ENCODE assay signal across 20 cellular contexts in the genomic region with DNA sequence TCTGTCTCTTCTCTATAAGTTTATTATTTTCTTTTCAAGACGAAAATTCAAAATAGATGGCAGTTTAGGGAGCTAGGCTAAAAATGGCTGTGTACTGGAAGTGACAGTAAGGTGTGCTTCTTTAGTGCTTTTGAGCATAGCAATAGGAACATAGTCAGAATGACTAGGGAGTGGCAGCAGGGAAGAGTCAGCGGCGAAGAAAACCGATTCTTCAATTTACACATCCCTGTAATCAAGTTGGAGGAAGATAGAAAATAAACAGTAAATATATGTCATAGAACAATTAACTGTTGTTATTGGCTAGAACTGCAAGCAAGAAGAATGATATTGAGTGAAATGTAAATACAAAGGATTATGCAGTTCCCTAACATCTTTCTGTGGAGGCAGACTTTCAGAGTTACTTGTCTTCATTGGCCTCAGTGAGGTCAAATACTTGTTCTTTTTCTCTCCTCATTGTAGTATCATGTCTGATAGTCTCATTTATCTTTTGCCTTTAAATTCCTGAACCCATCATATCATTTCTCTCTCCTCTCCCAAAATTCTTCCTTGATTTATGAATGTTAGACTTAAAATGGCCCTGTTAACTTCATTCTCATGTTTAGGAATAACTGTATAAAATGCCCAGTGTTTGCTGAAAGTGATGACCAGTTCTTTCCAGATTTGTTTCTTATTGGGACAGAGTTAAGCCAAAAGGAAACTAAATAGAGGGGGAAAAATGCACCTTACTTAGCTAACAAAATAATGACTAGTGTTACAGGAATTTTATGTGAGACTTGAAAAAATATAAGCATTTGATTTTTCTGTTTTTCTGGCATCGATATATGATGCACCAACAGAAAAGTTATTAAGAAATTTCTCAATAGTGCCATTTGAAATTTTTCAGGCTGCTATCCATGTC.
DNase-seq lines count a peak whose midpoint lies in the region; ATAC-seq, FAIRE-seq and TF ChIP-seq lines count a peak whose summit lies in the region.
"Had no signal": no experiment of that assay in that cellular context is flagged by ENCODE, and none has a peak within 500 bp of the region (broad histone marks: within the 10 kb centered on the region; RNA-seq: fewer than 3 reads in every experiment).

No MANE protein-coding gene starts in this region.

- H3K4me3 Mint-ChIP-seq in activated T-helper 1 cell treated with anti-CD3 and anti-CD28 coated beads, Interleukin-12 subunit alpha, Interleukin-12 subunit beta, Interleukin-2, Interleukin-4 antibody, amounts not matched to agents 30 ng/mL and 10 ng/mL and 1 ng/mL, durations not matched to agents 14 hours and 24 hours and 36 hours = no peak overlapping the region
- H3K4me3 Mint-ChIP-seq: activated CD4-positive, alpha-beta T cell treated with anti-CD3 and anti-CD28 coated beads, Interleukin-2, amount 10 ng/mL, durations not matched to agents 24 days and 14 days had no signal

- H3K27me3 ChIP-seq in PC-3 (ENCODE audit: low read length) = no peaks in the 10 kb centered on the region
- H3K27me3 ChIP-seq: BE2C had no signal

- H4K20me1 ChIP-seq in PC-3 (ENCODE audit: low read length) = no peaks in the 10 kb centered on the region

- H3K4me2 ChIP-seq in A549 (peak overlapping the region; percentile 78), PC-3 (ENCODE audit: low read length) (peak overlapping the region; percentile 87)

- DNase-seq in A549 (ENCODE audit: low read depth in 1 of 2, low spot score in 1 of 2) (no peak), DMS153 (lab: John Stamatoyannopoulos, UW) (peak; percentile 6), PC-3 (peak; percentile 62), fibroblast of the aortic adventitia (ENCODE audit: low read depth) (peak; percentile 21), HuH-7.5 (ENCODE audit: low spot score) (no peak)
- DNase-seq in activated T-helper 1 cell treated with anti-CD3 and anti-CD28 coated beads, Interleukin-12 subunit alpha, Interleukin-12 subunit beta, Interleukin-2, Interleukin-4 antibody, amounts not matched to agents 30 ng/mL and 10 ng/mL and 1 ng/mL, durations not matched to agents 14 hours and 24 hours and 36 hours (ENCODE audit: low spot score) = no peak
- DNase-seq: activated CD4-positive, alpha-beta T cell treated with anti-CD3 and anti-CD28 coated beads, Interleukin-2, amount 10 ng/mL, durations not matched to agents 24 days and 14 days; activated naive CD4-positive, alpha-beta T cell treated with anti-CD3 and anti-CD28 coated beads, Interleukin-2, amount 50 U/mL, for 16 hours; activated T-cell treated with anti-CD3 and anti-CD28 coated beads, Interleukin-2, amount 50 U/mL, for 1 hour; BE2C; erythroblast; left ventricle myocardium inferior; mucosa of descending colon; NCI-H1092 treated with DMSO at 0.1 percent for 48 hours; NCI-H526; stimulated activated CD4-positive, alpha-beta T cell treated with anti-CD3 and anti-CD28 coated beads, Interleukin-4, amount 100 ng/mL, for 4 hours; stimulated activated CD8-positive, alpha-beta memory T cell treated with anti-CD3 and anti-CD28 coated beads, Interleukin-4, amount 100 ng/mL, for 48 hours had no signal

- ATAC-seq in A549 = 0 out of 6 replicates have a peak, but pooled peaks of 1 of the 2 experiments have one; percentile 38
- peak; percentile 77 for ATAC-seq in PC-3
- ATAC-seq in HG03135 (IDR thresholded peaks at IDR 0.05; ENCODE audit: unreplicated experiment) = no peak
- ATAC-seq: mucosa of descending colon had no signal

- no peaks in the 10 kb centered on the region for H3K4me1 Mint-ChIP-seq in activated T-helper 1 cell treated with anti-CD3 and anti-CD28 coated beads, Interleukin-12 subunit alpha, Interleukin-12 subunit beta, Interleukin-2, Interleukin-4 antibody, amounts not matched to agents 30 ng/mL and 10 ng/mL and 1 ng/mL, durations not matched to agents 14 hours and 24 hours and 36 hours (ENCODE audit: low read depth)
- H3K4me1 Mint-ChIP-seq: activated CD4-positive, alpha-beta T cell treated with anti-CD3 and anti-CD28 coated beads, Interleukin-2, amount 10 ng/mL, durations not matched to agents 24 days and 14 days had no signal

- WGBS in A549 (ENCODE audit: missing lambda C conversion rate) = 60% methylated on average over 5 of the region's 5 CpGs

- no peaks in the 10 kb centered on the region for H3K36me3 ChIP-seq in PC-3 (ENCODE audit: low read depth, low read length)
- H3K36me3 ChIP-seq: BE2C had no signal

- BruUV-seq in PC-3 (replicated peaks; lab: Mats Ljungman, UMichigan) = no TSS peak

- peak overlapping the region; percentile 71; the same call in 1 of the 2 replicates for H3K9ac ChIP-seq in PC-3 (ENCODE audit: low read length)

- no peaks in the 10 kb centered on the region for H3K9me2 ChIP-seq in PC-3 (replicated peaks; ENCODE audit: low read length)

- peak overlapping the region; percentile 22 for H2AFZ ChIP-seq in PC-3 (ENCODE audit: low read length)

- H3K9me3 Mint-ChIP-seq in activated T-helper 1 cell treated with anti-CD3 and anti-CD28 coated beads, Interleukin-12 subunit alpha, Interleukin-12 subunit beta, Interleukin-2, Interleukin-4 antibody, amounts not matched to agents 30 ng/mL and 10 ng/mL and 1 ng/mL, durations not matched to agents 14 hours and 24 hours and 36 hours = no peaks in the 10 kb centered on the region
- H3K9me3 Mint-ChIP-seq: activated CD4-positive, alpha-beta T cell treated with anti-CD3 and anti-CD28 coated beads, Interleukin-2, amount 10 ng/mL, durations not matched to agents 24 days and 14 days had no signal

- no peaks in the 10 kb centered on the region for H3K36me3 Mint-ChIP-seq in activated T-helper 1 cell treated with anti-CD3 and anti-CD28 coated beads, Interleukin-12 subunit alpha, Interleukin-12 subunit beta, Interleukin-2, Interleukin-4 antibody, amounts not matched to agents 30 ng/mL and 10 ng/mL and 1 ng/mL, durations not matched to agents 14 hours and 24 hours and 36 hours (ENCODE audit: low read depth)

- H3K4me1 ChIP-seq in A549 (peaks cover 21% of the 10 kb centered on the region), PC-3 (ENCODE audit: insufficient read depth, low read length) (peaks cover 25% of the 10 kb centered on the region)
- H3K4me1 ChIP-seq: BE2C, left ventricle myocardium inferior had no signal

- H3K79me2 ChIP-seq in PC-3 (ENCODE audit: low read length) = peaks cover 9% of the 10 kb centered on the region

- peaks cover 5% of the 10 kb centered on the region; the same call in 1 of the 3 replicates for H3K9me3 ChIP-seq in A549
- H3K9me3 ChIP-seq in PC-3 (ENCODE audit: low read length) = no peaks in the 10 kb centered on the region
- H3K9me3 ChIP-seq: BE2C had no signal

- POLR2A ChIA-PET in A549 (lab: Yijun Ruan, JAX) (no interaction called here), PC-3 (lab: Charles Lee; ENCODE audit: unreplicated experiment) (interaction anchor here (0.6 to 0.9 kb wide), 3 partner anchors 13 to 72 kb away, joined by 3 to 4 read pairs (median 4); no protein-coding TSS in a partner anchor)

- TF ChIP-seq POLR2A in A549 (IDR thresholded peaks at IDR 0.05; ENCODE audit: low read length) = no peak

- H3K27ac ChIP-seq in A549 (no peak overlapping the region), PC-3 (ENCODE audit: low read length) (peak overlapping the region; percentile 33)
- H3K27ac ChIP-seq: left ventricle myocardium inferior had no signal

- TF ChIP-seq CTCF in A549 (IDR thresholded peaks at IDR 0.05) (no peak), PC-3 (conservative IDR thresholded peaks at IDR 0.05; ENCODE audit: low read depth, low read length) (no peak), fibroblast of the aortic adventitia (IDR thresholded peaks at IDR 0.05; ENCODE audit: insufficient read depth, low read length) (no peak)

- intact Hi-C loops in PC-3 (cut with micrococcal nuclease) = no loop called here
- intact Hi-C loops in activated T-helper 1 cell treated with anti-CD3 and anti-CD28 coated beads, Interleukin-12 subunit alpha, Interleukin-12 subunit beta, Interleukin-2, Interleukin-4 antibody, amounts not matched to agents 30 ng/mL and 10 ng/mL and 1 ng/mL, durations not matched to agents 14 hours and 24 hours and 36 hours (cut with micrococcal nuclease) = no loop called here

- no peak overlapping the region for H3K27ac Mint-ChIP-seq in activated T-helper 1 cell treated with anti-CD3 and anti-CD28 coated beads, Interleukin-12 subunit alpha, Interleukin-12 subunit beta, Interleukin-2, Interleukin-4 antibody, amounts not matched to agents 30 ng/mL and 10 ng/mL and 1 ng/mL, durations not matched to agents 14 hours and 24 hours and 36 hours
- H3K27ac Mint-ChIP-seq: activated CD4-positive, alpha-beta T cell treated with anti-CD3 and anti-CD28 coated beads, Interleukin-2, amount 10 ng/mL, durations not matched to agents 24 days and 14 days had no signal

- TF ChIP-seq EP300 in A549 (IDR thresholded peaks at IDR 0.05) = no peak

- no peak for FAIRE-seq in A549 (lab: Jason Lieb, UNC)
- FAIRE-seq: RCC 7860, TTC549 had no signal

- TF ChIP-seq RAD21 in A549 (conservative IDR thresholded peaks at IDR 0.05 in 1 of 2, IDR thresholded peaks at IDR 0.05 in 1 of 2) = no peak

- H3K4me3 ChIP-seq in A549 = no peak overlapping the region
- peak overlapping the region; percentile 20; the same call in 1 of the 2 replicates for H3K4me3 ChIP-seq in PC-3 (ENCODE audit: low read length)
- H3K4me3 ChIP-seq in fibroblast of the aortic adventitia (ENCODE audit: low read depth, low read length) = no peak overlapping the region
- H3K4me3 ChIP-seq: left ventricle myocardium inferior, mucosa of descending colon had no signal

- no peaks in the 10 kb centered on the region for H3F3A ChIP-seq in PC-3 (ENCODE audit: low read length, unreplicated experiment)

- no peaks in the 10 kb centered on the region for H3K27me3 Mint-ChIP-seq in activated T-helper 1 cell treated with anti-CD3 and anti-CD28 coated beads, Interleukin-12 subunit alpha, Interleukin-12 subunit beta, Interleukin-2, Interleukin-4 antibody, amounts not matched to agents 30 ng/mL and 10 ng/mL and 1 ng/mL, durations not matched to agents 14 hours and 24 hours and 36 hours (ENCODE audit: insufficient read depth)
- H3K27me3 Mint-ChIP-seq: activated CD4-positive, alpha-beta T cell treated with anti-CD3 and anti-CD28 coated beads, Interleukin-2, amount 10 ng/mL, durations not matched to agents 24 days and 14 days had no signal

- CTCF ChIA-PET in A549 (lab: Yijun Ruan, JAX) = interaction anchor here (1.2 kb wide), 2 partner anchors 13 to 15 kb away, joined by 3 read pairs; no protein-coding TSS in a partner anchor
- CTCF ChIA-PET in PC-3 (lab: Charles Lee) = interaction anchor here (0.6 kb wide), 1 partner anchor 13 kb away, joined by 4 read pairs; no protein-coding TSS in a partner anchor

TF ChIP-seq in A549, 52 proteins besides CTCF, POLR2A, EP300 and RAD21 (continues in another document):
- TF ChIP-seq ZFP36 (IDR thresholded peaks at IDR 0.05; ENCODE audit: borderline replicate concordance, partially characterized antibody) (no peak), RARB (CRISPR knock-in tag; IDR thresholded peaks at IDR 0.05) (no peak), JUN (IDR thresholded peaks at IDR 0.05) (no peak), SREBF2 (IDR thresholded peaks at IDR 0.05) (no peak), KDM5A (IDR thresholded peaks at IDR 0.05) (no peak), RNF2 (IDR thresholded peaks at IDR 0.05; ENCODE audit: borderline replicate concordance, low read depth) (no peak), POLR2AphosphoS2 (conservative IDR thresholded peaks at IDR 0.05; ENCODE audit: low read length) (no peak), NFE2L2 (conservative IDR thresholded peaks at IDR 0.05; ENCODE audit: low read length) (no peak)

Comparison
In these comparisons a context has a peak if more than half of its experiments do, and no peak if none do; other contexts are left out.
1. DNase-seq: peak in DMS153 (single experiment), PC-3 (single experiment) and fibroblast of the aortic adventitia (single experiment); none in A549 (0 of 2), HuH-7.5 (single experiment) and activated T-helper 1 cell treated with anti-CD3 and anti-CD28 coated beads, Interleukin-12 subunit alpha, Interleukin-12 subunit beta, Interleukin-2, Interleukin-4 antibody, amounts not matched to agents 30 ng/mL and 10 ng/mL and 1 ng/mL, durations not matched to agents 14 hours and 24 hours and 36 hours (single experiment).